ENCODE assay signal across 8 cellular contexts in the genomic region with DNA sequence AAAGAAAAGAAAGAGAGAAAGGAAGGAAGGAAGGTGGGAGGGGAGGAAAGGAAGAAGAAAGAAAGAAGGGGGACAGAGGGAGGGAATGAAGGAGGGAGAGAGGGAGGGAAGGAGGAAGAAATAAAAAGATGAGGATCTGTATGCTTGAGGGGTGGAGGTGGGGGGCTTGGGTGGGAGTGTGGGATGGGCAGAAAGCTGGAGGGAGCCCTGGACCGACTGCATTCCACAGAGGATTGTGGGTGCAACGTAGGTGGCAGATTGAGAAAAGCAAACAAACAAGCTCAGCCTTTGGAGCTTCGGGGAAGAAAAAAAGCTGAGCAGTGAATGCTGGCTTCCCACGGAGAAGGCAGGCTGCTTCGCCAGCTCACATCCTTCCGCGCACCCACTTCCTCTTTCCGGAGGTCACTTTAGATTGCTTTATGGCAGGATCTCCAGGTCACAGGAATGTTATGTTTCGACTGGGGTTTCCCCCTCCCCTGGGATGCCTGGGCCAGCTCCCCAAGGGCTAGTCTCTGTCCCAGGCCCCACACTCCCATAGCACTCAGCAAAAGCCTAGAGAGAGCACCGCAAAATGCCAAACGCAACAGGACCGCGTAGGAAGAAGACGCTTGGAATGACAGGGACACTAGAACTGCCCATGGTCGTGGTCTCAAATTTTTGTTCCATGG. TPM values are rescaled to one million over a fixed set of nuclear protein-coding genes. Genes with fewer than 3 reads are reported as not detected.
A peak's percentile ranks its signal among the peaks of the same experiment; 100 is the strongest.
DNase-seq lines count a peak whose midpoint lies in the region; ATAC-seq, FAIRE-seq and TF ChIP-seq lines count a peak whose summit lies in the region.

No MANE protein-coding gene starts in this region.

- ATAC-seq in HG02973 (IDR thresholded peaks at IDR 0.05; ENCODE audit: unreplicated experiment) = no peak

- H3K79me2 ChIP-seq in mammary epithelial cell (ENCODE audit: insufficient read depth, low read length) = no peaks in the 10 kb centered on the region

- peak overlapping the region; percentile 57 for H3K27ac Mint-ChIP-seq in activated T-cell treated with anti-CD3 and anti-CD28 coated beads, Interleukin-2, amount 50 U/mL, for 24 hours

- no peak for FAIRE-seq in small intestine (lab: Jason Lieb, UNC)

- TF ChIP-seq CTCF in mammary epithelial cell (conservative IDR thresholded peaks at IDR 0.05 in 1 of 2, IDR thresholded peaks at IDR 0.05 in 1 of 2; ENCODE audit: extremely low read depth in 1 of 2, insufficient read depth in 1 of 2, low read depth in 1 of 2, low read length in 2 of 2) = no peak

- H3K36me3 Mint-ChIP-seq in activated T-cell treated with anti-CD3 and anti-CD28 coated beads, Interleukin-2, amount 50 U/mL, for 24 hours (ENCODE audit: low read depth) = no peaks in the 10 kb centered on the region

- dilution Hi-C loops in mammary epithelial cell (cut with HindIII; ENCODE audit: low sequenced_read_pairs) = no loop called here

- 73% methylated on average over 8 of the region's 15 CpGs for WGBS in mammary epithelial cell (ENCODE audit: low coverage, missing lambda C conversion rate)
- WGBS in small intestine, 3 donors = 20 to 28% (median 21%) methylated on average over 15 of the region's 15 CpGs

- no peaks in the 10 kb centered on the region for H3K9me3 ChIP-seq in mammary epithelial cell (replicated peaks; ENCODE audit: insufficient read depth, low read length)
- H3K9me3 ChIP-seq in small intestine (ENCODE audit: control insufficient read depth, low read depth) = no peaks in the 10 kb centered on the region

- peak overlapping the region; percentile 49 for H3K4me3 Mint-ChIP-seq in activated T-cell treated with anti-CD3 and anti-CD28 coated beads, Interleukin-2, amount 50 U/mL, for 24 hours

- no peak overlapping the region for H3K9ac ChIP-seq in mammary epithelial cell (ENCODE audit: insufficient read depth, low read length)

- no peaks in the 10 kb centered on the region for H3K27me3 Mint-ChIP-seq in activated T-cell treated with anti-CD3 and anti-CD28 coated beads, Interleukin-2, amount 50 U/mL, for 24 hours

- H3K4me3 ChIP-seq in mammary epithelial cell (replicated peaks in 1 of 3; ENCODE audit: insufficient read depth in 1 of 3, low read depth in 2 of 3, low read length in 3 of 3) (no peak overlapping the region), small intestine (ENCODE audit: low read depth in 1 of 2, low read length in 2 of 2) (no peak overlapping the region)

- in situ Hi-C loops in mammary epithelial cell (cut with MboI; ENCODE audit: low sequenced_read_pairs in 2 of 2) = no loop called here

- CTCF ChIA-PET in mammary epithelial cell (lab: Charles Lee; ENCODE audit: low non-redundant PET) = no interaction called here

- peaks cover 21% of the 10 kb centered on the region for H3K4me1 Mint-ChIP-seq in activated T-cell treated with anti-CD3 and anti-CD28 coated beads, Interleukin-2, amount 50 U/mL, for 24 hours (ENCODE audit: low read depth)

- no peaks in the 10 kb centered on the region for H4K20me1 ChIP-seq in mammary epithelial cell (ENCODE audit: insufficient read depth, low read length)

- H3K27ac ChIP-seq in mammary epithelial cell (ENCODE audit: insufficient read depth, low read depth, low read length) (no peak overlapping the region), small intestine (ENCODE audit: low read depth in 1 of 2, low read length in 1 of 2) (peak overlapping the region in 1 of 2 donors; percentile 5)

- no peak for DNase-seq in activated T-cell treated with anti-CD3 and anti-CD28 coated beads, Interleukin-2, amount 50 U/mL, for 24 hours
- DNase-seq in activated T-cell treated with anti-CD3 and anti-CD28 coated beads, Interleukin-2, amount 50 U/mL, for 1 hour = no peak
- DNase-seq in NOMO-1 (lab: John Stamatoyannopoulos, UW; ENCODE audit: unreplicated experiment in 2 of 2) = peak; percentile 45 to 51
- DNase-seq in mammary epithelial cell = peak; percentile 52
- DNase-seq in iris pigment epithelial cell (ENCODE audit: low read depth) = peak; percentile 90
- DNase-seq in small intestine = peak; percentile 51
- DNase-seq in effector CD4-positive, alpha-beta T cell = no peak

- H3K9me3 Mint-ChIP-seq in activated T-cell treated with anti-CD3 and anti-CD28 coated beads, Interleukin-2, amount 50 U/mL, for 24 hours = no peaks in the 10 kb centered on the region

- intact Hi-C loops in mammary epithelial cell (cut with micrococcal nuclease) = loop anchor here (2.0 kb wide), 1 partner anchor 14 kb away; no protein-coding TSS in a partner anchor

- peak overlapping the region; percentile 63 for H3K4me2 ChIP-seq in mammary epithelial cell (ENCODE audit: insufficient read depth, low read depth, low read length)

- H3K27me3 ChIP-seq in mammary epithelial cell (ENCODE audit: insufficient read depth, low read length) (no peaks in the 10 kb centered on the region), small intestine (ENCODE audit: control insufficient read depth in 2 of 2, insufficient read depth in 2 of 2, low read length in 2 of 2) (no peaks in the 10 kb centered on the region)

- H3K4me1 ChIP-seq in mammary epithelial cell (ENCODE audit: insufficient read depth, low read length) (peaks cover 10% of the 10 kb centered on the region), small intestine (ENCODE audit: control insufficient read depth in 2 of 2, insufficient read depth in 1 of 2, low read depth in 1 of 2, low read length in 1 of 2) (no peaks in the 10 kb centered on the region)

- H3K36me3 ChIP-seq in mammary epithelial cell (ENCODE audit: insufficient read depth, low read length) (no peaks in the 10 kb centered on the region), small intestine (ENCODE audit: control insufficient read depth in 2 of 2, insufficient read depth in 2 of 2, low read length in 2 of 2) (no peaks in the 10 kb centered on the region)

- peak overlapping the region; percentile 96 for H2AFZ ChIP-seq in mammary epithelial cell (ENCODE audit: low read depth, low read length)

- BruUV-seq in mammary epithelial cell (replicated peaks; lab: Mats Ljungman, UMichigan) = no TSS peak

RNA-seq across cellular contexts. Expression of a gene that starts 20.7 kb away (rescaled TPM):
- 10 to 100 TPM; 41.7 to 96.9 TPM for total RNA-seq in mammary epithelial cell
- 32.9 TPM for polyA plus RNA-seq in mammary epithelial cell
- 40.8 TPM for polyA minus RNA-seq in mammary epithelial cell
- polyA plus RNA-seq in small intestine = 10 to 100 TPM; 15.0 to 18.6 (median 17.4) TPM

Comparison
In these comparisons a context has a peak if more than half of its experiments do, and no peak if none do; other contexts are left out.
1. DNase-seq: peak in NOMO-1 (2 of 2), mammary epithelial cell (single experiment), iris pigment epithelial cell (single experiment) and small intestine (single experiment); none in activated T-cell treated with anti-CD3 and anti-CD28 coated beads, Interleukin-2, amount 50 U/mL, for 24 hours (single experiment), activated T-cell treated with anti-CD3 and anti-CD28 coated beads, Interleukin-2, amount 50 U/mL, for 1 hour (single experiment) and effector CD4-positive, alpha-beta T cell (single experiment).